1 cellular context compared by ENCODE assay signal in genomic region chr6:40885139-40885774, GRCh38.
TF ChIP-seq lines count a peak whose summit lies in the region.

No MANE protein-coding gene starts in this region.

TF ChIP-seq in K562, 482 proteins besides CTCF, POLR2A, EP300 and RAD21 (continued from another document):
- TF ChIP-seq ZNF184 (CRISPR knock-in tag; IDR thresholded peaks at IDR 0.05) = no peak
- TF ChIP-seq FOXJ2 (tag; IDR thresholded peaks at IDR 0.05) = no peak
- no peak for TF ChIP-seq ZKSCAN8 (CRISPR knock-in tag; IDR thresholded peaks at IDR 0.05)
- TF ChIP-seq, protein P1, sequence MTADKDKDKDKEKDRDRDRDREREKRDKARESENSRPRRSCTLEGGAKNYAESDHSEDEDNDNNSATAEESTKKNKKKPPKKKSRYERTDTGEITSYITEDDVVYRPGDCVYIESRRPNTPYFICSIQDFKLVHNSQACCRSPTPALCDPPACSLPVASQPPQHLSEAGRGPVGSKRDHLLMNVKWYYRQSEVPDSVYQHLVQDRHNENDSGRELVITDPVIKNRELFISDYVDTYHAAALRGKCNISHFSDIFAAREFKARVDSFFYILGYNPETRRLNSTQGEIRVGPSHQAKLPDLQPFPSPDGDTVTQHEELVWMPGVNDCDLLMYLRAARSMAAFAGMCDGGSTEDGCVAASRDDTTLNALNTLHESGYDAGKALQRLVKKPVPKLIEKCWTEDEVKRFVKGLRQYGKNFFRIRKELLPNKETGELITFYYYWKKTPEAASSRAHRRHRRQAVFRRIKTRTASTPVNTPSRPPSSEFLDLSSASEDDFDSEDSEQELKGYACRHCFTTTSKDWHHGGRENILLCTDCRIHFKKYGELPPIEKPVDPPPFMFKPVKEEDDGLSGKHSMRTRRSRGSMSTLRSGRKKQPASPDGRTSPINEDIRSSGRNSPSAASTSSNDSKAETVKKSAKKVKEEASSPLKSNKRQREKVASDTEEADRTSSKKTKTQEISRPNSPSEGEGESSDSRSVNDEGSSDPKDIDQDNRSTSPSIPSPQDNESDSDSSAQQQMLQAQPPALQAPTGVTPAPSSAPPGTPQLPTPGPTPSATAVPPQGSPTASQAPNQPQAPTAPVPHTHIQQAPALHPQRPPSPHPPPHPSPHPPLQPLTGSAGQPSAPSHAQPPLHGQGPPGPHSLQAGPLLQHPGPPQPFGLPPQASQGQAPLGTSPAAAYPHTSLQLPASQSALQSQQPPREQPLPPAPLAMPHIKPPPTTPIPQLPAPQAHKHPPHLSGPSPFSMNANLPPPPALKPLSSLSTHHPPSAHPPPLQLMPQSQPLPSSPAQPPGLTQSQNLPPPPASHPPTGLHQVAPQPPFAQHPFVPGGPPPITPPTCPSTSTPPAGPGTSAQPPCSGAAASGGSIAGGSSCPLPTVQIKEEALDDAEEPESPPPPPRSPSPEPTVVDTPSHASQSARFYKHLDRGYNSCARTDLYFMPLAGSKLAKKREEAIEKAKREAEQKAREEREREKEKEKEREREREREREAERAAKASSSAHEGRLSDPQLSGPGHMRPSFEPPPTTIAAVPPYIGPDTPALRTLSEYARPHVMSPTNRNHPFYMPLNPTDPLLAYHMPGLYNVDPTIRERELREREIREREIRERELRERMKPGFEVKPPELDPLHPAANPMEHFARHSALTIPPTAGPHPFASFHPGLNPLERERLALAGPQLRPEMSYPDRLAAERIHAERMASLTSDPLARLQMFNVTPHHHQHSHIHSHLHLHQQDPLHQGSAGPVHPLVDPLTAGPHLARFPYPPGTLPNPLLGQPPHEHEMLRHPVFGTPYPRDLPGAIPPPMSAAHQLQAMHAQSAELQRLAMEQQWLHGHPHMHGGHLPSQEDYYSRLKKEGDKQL (CRISPR knock-in tag; IDR thresholded peaks at IDR 0.05; ENCODE audit: borderline replicate concordance) = no peak
- no peak for TF ChIP-seq CBX8 (IDR thresholded peaks at IDR 0.05; ENCODE audit: borderline replicate concordance, extremely low read depth, low read depth, low read length, poor library complexity, severe bottlenecking)
- no peak for TF ChIP-seq TAF9B (IDR thresholded peaks at IDR 0.05; ENCODE audit: partially characterized antibody)
- TF ChIP-seq BMI1 (IDR thresholded peaks at IDR 0.05; ENCODE audit: low read length) = no peak
- TF ChIP-seq ZNF384 (IDR thresholded peaks at IDR 0.05; ENCODE audit: low read depth, low read length) = no peak
- TF ChIP-seq STAT6 (CRISPR knock-in tag; IDR thresholded peaks at IDR 0.05) = no peak
